ENCODE assay signal across 8 cellular contexts in genomic region chr16:4694664-4695451, GRCh38. TPM values are rescaled to one million over a fixed set of nuclear protein-coding genes. Genes with fewer than 3 reads are reported as not detected.
DNase-seq lines count a peak whose midpoint lies in the region; ATAC-seq, FAIRE-seq and TF ChIP-seq lines count a peak whose summit lies in the region.

No MANE protein-coding gene starts in this region.

- peaks cover 14% of the 10 kb centered on the region for H3K36me3 Mint-ChIP-seq in activated naive CD4-positive, alpha-beta T cell treated with anti-CD3 and anti-CD28 coated beads, Interleukin-2, amount 10 ng/mL, durations not matched to agents 7 days and 5 days

- no peaks in the 10 kb centered on the region for H4K20me1 ChIP-seq in HepG2 (ENCODE audit: insufficient read depth, low read length)

- H3K79me2 ChIP-seq in HepG2 (ENCODE audit: insufficient read depth, low read length), result peaks cover 3% of the 10 kb centered on the region

- TF ChIP-seq CTCF in bronchial epithelial cell (IDR thresholded peaks at IDR 0.05; ENCODE audit: insufficient read depth, low read length, severe bottlenecking) (no peak), HepG2 (CRISPR knock-in tag; IDR thresholded peaks at IDR 0.05) (peak; percentile 37)

- no peaks in the 10 kb centered on the region for H3K27me3 Mint-ChIP-seq in activated naive CD4-positive, alpha-beta T cell treated with anti-CD3 and anti-CD28 coated beads, Interleukin-2, amount 10 ng/mL, durations not matched to agents 7 days and 5 days

- TF ChIP-seq EP300 in HepG2 (IDR thresholded peaks at IDR 0.05; ENCODE audit: low read depth in 2 of 2, low read length in 2 of 2) (no peak), HepG2 (CRISPR knock-in tag; IDR thresholded peaks at IDR 0.05; ENCODE audit: borderline replicate concordance) (no peak)

- in situ Hi-C loops in HepG2 (cut with HindIII; ENCODE audit: extremely low pct_ligation_motif_present, low pct_unique_long_range_greater_than_20kb), result no loop called here

- peak overlapping the region; percentile 49 for H3K27ac Mint-ChIP-seq in activated naive CD4-positive, alpha-beta T cell treated with anti-CD3 and anti-CD28 coated beads, Interleukin-2, amount 10 ng/mL, durations not matched to agents 7 days and 5 days

- peaks cover 22% of the 10 kb centered on the region for H3K36me3 ChIP-seq in bronchial epithelial cell (ENCODE audit: control insufficient read depth, insufficient read depth, low read length)
- peaks cover 15 to 34% of the 10 kb centered on the region in 2 experiments for H3K36me3 ChIP-seq in HepG2 (replicated peaks in 1 of 2; ENCODE audit: control insufficient read depth in 1 of 2, insufficient read depth in 2 of 2, low read length in 2 of 2)

- H3K4me1 Mint-ChIP-seq in activated naive CD4-positive, alpha-beta T cell treated with anti-CD3 and anti-CD28 coated beads, Interleukin-2, amount 10 ng/mL, durations not matched to agents 7 days and 5 days, result peaks cover 23% of the 10 kb centered on the region

- no peak for TF ChIP-seq RAD21 in HepG2 (CRISPR knock-in tag; IDR thresholded peaks at IDR 0.05)

- H3K4me2 ChIP-seq in HepG2 (ENCODE audit: low read depth, low read length), result peak overlapping the region; percentile 79

- H3K9me3 ChIP-seq in HepG2 (ENCODE audit: low read length), result no peaks in the 10 kb centered on the region

- CTCF ChIA-PET in activated naive CD4-positive, alpha-beta T cell treated with anti-CD3 and anti-CD28 coated beads, Interleukin-2, amount 10 ng/mL, durations not matched to agents 7 days and 5 days (lab: Charles Lee), result interaction anchor here (0.6 to 1.6 kb wide), 4 partner anchors 36 to 261 kb away, joined by 3 to 5 read pairs (median 4); partner anchors contain the start of genes ANKS3 and DNAAF8
- CTCF ChIA-PET in HepG2 (lab: Yijun Ruan, JAX; ENCODE audit: low intra/inter-chr PET ratio, low total read pairs), result no interaction called here

- H3K4me3 Mint-ChIP-seq in activated naive CD4-positive, alpha-beta T cell treated with anti-CD3 and anti-CD28 coated beads, Interleukin-2, amount 10 ng/mL, durations not matched to agents 7 days and 5 days, result peak overlapping the region; percentile 81

- FAIRE-seq in bronchial epithelial cell (lab: Jason Lieb, UNC) (no peak), HepG2 (lab: Jason Lieb, UNC) (no peak)

- TSS peak; percentile 39 for BruUV-seq in HepG2 (replicated peaks; lab: Mats Ljungman, UMichigan)

- H3K27ac ChIP-seq in HepG2 (ENCODE audit: extremely low read length, insufficient read depth, low read length), result no peak overlapping the region

- peak overlapping the region; percentile 92 for H3K4me3 ChIP-seq in bronchial epithelial cell (ENCODE audit: low read depth, low read length)
- H3K4me3 ChIP-seq in HepG2 (replicated peaks in 1 of 3; ENCODE audit: insufficient read depth in 1 of 3, low read depth in 2 of 3, low read length in 3 of 3), result peak overlapping the region; percentile 73 to 96 (median 80); a peak in 5 of 6 replicates

- peak; percentile 21 for DNase-seq in activated naive CD4-positive, alpha-beta T cell treated with anti-CD3 and anti-CD28 coated beads, Interleukin-2, amount 10 ng/mL, durations not matched to agents 7 days and 5 days
- DNase-seq in activated naive CD4-positive, alpha-beta T cell treated with anti-CD3 and anti-CD28 coated beads, Interleukin-2, amount 50 U/mL, for 16 hours, result no peak
- DNase-seq in bronchial epithelial cell (ENCODE audit: low read depth) (no peak), HepG2 (ENCODE audit: low spot score) (no peak), ureter (ENCODE audit: low spot score) (peak; percentile 46), NCI-H1105 (lab: John Stamatoyannopoulos, UW) (no peak), SKM-1 (lab: John Stamatoyannopoulos, UW; ENCODE audit: unreplicated experiment) (no peak), kidney tubule cell (ENCODE audit: low spot score) (no peak)

- H2AFZ ChIP-seq in HepG2 (ENCODE audit: low read length), result no peak overlapping the region

- H3K9me3 Mint-ChIP-seq in activated naive CD4-positive, alpha-beta T cell treated with anti-CD3 and anti-CD28 coated beads, Interleukin-2, amount 10 ng/mL, durations not matched to agents 7 days and 5 days, result no peaks in the 10 kb centered on the region

- H3K4me1 ChIP-seq in HepG2 (ENCODE audit: insufficient read depth, low read length), result peaks cover 38% of the 10 kb centered on the region

- no peak overlapping the region; the same call in 1 of the 2 replicates for H3K9ac ChIP-seq in HepG2 (ENCODE audit: insufficient read depth, low read depth, low read length)

- intact Hi-C loops in HepG2 (cut with micrococcal nuclease; ENCODE audit: unreplicated experiment), result no loop called here

- ATAC-seq in HepG2, result no peak

- H3K27me3 ChIP-seq in bronchial epithelial cell (ENCODE audit: control insufficient read depth, insufficient read depth, low read length), result no peaks in the 10 kb centered on the region
- no peaks in the 10 kb centered on the region for H3K27me3 ChIP-seq in HepG2 (ENCODE audit: control insufficient read depth in 1 of 2, insufficient read depth in 2 of 2, low read length in 2 of 2)

- WGBS in HepG2 (ENCODE audit: low lambda C conversion rate), result 73% methylated on average over 15 of the region's 25 CpGs

- POLR2A ChIA-PET in HepG2 (lab: Yijun Ruan, JAX), result interaction anchor here (0.8 to 2.1 kb wide), 6 partner anchors 7 to 263 kb away, joined by 3 to 8 read pairs (median 6); partner anchors contain the start of genes ANKS3, DNAAF8 and SEC14L5

- TF ChIP-seq POLR2A in HepG2 (IDR thresholded peaks at IDR 0.05; ENCODE audit: insufficient read depth in 1 of 2, low read depth in 2 of 2, low read length in 2 of 2), result peak in 1 of 2 experiments; percentile 33; a peak in 1 of 4 replicates

RNA-seq across cellular contexts. Expression of gene NUDT16L1, which starts 1.5 kb away (rescaled TPM):
- total RNA-seq in bronchial epithelial cell (21.1 and 34.8 TPM in 2 replicates), HepG2 (2016; rRNA removed; fragmentation: Illumina TruSeq; extraction: Trizol) (40.5 and 41.0 TPM in 2 replicates), ureter (33.1 TPM)
- total RNA-seq in HepG2 (2016; cell fraction: cytosol; rRNA removed; fragmentation: Illumina TruSeq; extraction: Trizol; ENCODE audit: low read depth), result 10.3 and 11.1 TPM in 2 replicates
- total RNA-seq in HepG2 (2016; cell fraction: insoluble cytoplasmic fraction; rRNA removed; fragmentation: Illumina TruSeq; extraction: Trizol), result 42.6 and 42.7 TPM in 2 replicates
- 18.6 and 20.4 TPM in 2 replicates for total RNA-seq in HepG2 (2016; cell fraction: membrane; rRNA removed; fragmentation: Illumina TruSeq; extraction: Trizol)
- total RNA-seq in HepG2 (2016; cell fraction: nucleus; rRNA removed; fragmentation: Illumina TruSeq; extraction: Trizol), result 16.9 and 17.3 TPM in 2 replicates
- polyA plus RNA-seq in HepG2 (2011; rRNA removed), result 28.0 and 28.9 TPM in 2 replicates
- 27.9 and 47.5 TPM in 2 replicates for polyA plus RNA-seq in HepG2 (2011; cell fraction: cytosol; rRNA removed)
- polyA plus RNA-seq in HepG2 (2011; cell fraction: nucleus; rRNA removed), result 33.3 and 34.9 TPM in 2 replicates
- polyA plus RNA-seq in HepG2 (2012), result 17.6 and 17.9 TPM in 2 replicates
- 13.1 and 13.9 TPM in 2 replicates for polyA plus RNA-seq in HepG2 (2016; cell fraction: cytosol; fragmentation: Illumina TruSeq; extraction: Trizol; ENCODE audit: low read depth)
- polyA plus RNA-seq in HepG2 (2016; cell fraction: insoluble cytoplasmic fraction; fragmentation: Illumina TruSeq; extraction: Trizol; ENCODE audit: low read depth), result 49.7 and 50.3 TPM in 2 replicates
- 15.2 and 17.7 TPM in 2 replicates for polyA plus RNA-seq in HepG2 (2016; cell fraction: membrane; fragmentation: Illumina TruSeq; extraction: Trizol; ENCODE audit: low read depth)
- 32.3 and 35.4 TPM in 2 replicates for polyA plus RNA-seq in HepG2 (2016; cell fraction: nucleus; fragmentation: Illumina TruSeq; extraction: Trizol; ENCODE audit: insufficient read depth, low read depth)
- 14.3 and 41.1 TPM in 2 replicates for polyA minus RNA-seq in HepG2 (2011; rRNA and poly(A)+ RNA removed; ENCODE audit: low replicate concordance)
- polyA minus RNA-seq in HepG2 (2011; cell fraction: cytosol; rRNA and poly(A)+ RNA removed), result 8.9 and 10.9 TPM in 2 replicates
- polyA minus RNA-seq in HepG2 (2011; cell fraction: nucleus; rRNA and poly(A)+ RNA removed), result 10.6 and 11.6 TPM in 2 replicates

RNA-seq across cellular contexts. Expression of gene ANKS3, which starts 39.2 kb away (rescaled TPM):
- 13.3 and 16.8 TPM in 2 replicates for total RNA-seq in bronchial epithelial cell
- total RNA-seq in HepG2 (2016; rRNA removed; fragmentation: Illumina TruSeq; extraction: Trizol), result 6.6 and 15.9 TPM in 2 replicates
- total RNA-seq in HepG2 (2016; cell fraction: cytosol; rRNA removed; fragmentation: Illumina TruSeq; extraction: Trizol; ENCODE audit: low read depth), result 34.4 and 34.9 TPM in 2 replicates
- 6.2 and 13.8 TPM in 2 replicates for total RNA-seq in HepG2 (2016; cell fraction: insoluble cytoplasmic fraction; rRNA removed; fragmentation: Illumina TruSeq; extraction: Trizol)
- 29.2 and 30.9 TPM in 2 replicates for total RNA-seq in HepG2 (2016; cell fraction: membrane; rRNA removed; fragmentation: Illumina TruSeq; extraction: Trizol)
- total RNA-seq in HepG2 (2016; cell fraction: nucleus; rRNA removed; fragmentation: Illumina TruSeq; extraction: Trizol), result 17.3 and 17.4 TPM in 2 replicates
- 11.4 and 14.4 TPM in 2 replicates for polyA plus RNA-seq in HepG2 (2011; rRNA removed)
- 5.8 and 7.5 TPM in 2 replicates for polyA plus RNA-seq in HepG2 (2011; cell fraction: cytosol; rRNA removed)
- polyA plus RNA-seq in HepG2 (2011; cell fraction: nucleus; rRNA removed), result 58.0 and 68.7 TPM in 2 replicates
- 6.3 and 7.6 TPM in 2 replicates for polyA plus RNA-seq in HepG2 (2012)
- polyA plus RNA-seq in HepG2 (2016; cell fraction: cytosol; fragmentation: Illumina TruSeq; extraction: Trizol; ENCODE audit: low read depth), result 2.4 and 2.5 TPM in 2 replicates
- polyA plus RNA-seq in HepG2 (2016; cell fraction: insoluble cytoplasmic fraction; fragmentation: Illumina TruSeq; extraction: Trizol; ENCODE audit: low read depth), result 3.9 and 5.0 TPM in 2 replicates
- 3.0 and 4.2 TPM in 2 replicates for polyA plus RNA-seq in HepG2 (2016; cell fraction: membrane; fragmentation: Illumina TruSeq; extraction: Trizol; ENCODE audit: low read depth)
- polyA plus RNA-seq in HepG2 (2016; cell fraction: nucleus; fragmentation: Illumina TruSeq; extraction: Trizol; ENCODE audit: insufficient read depth, low read depth), result 32.9 and 37.2 TPM in 2 replicates
- 23.8 and 32.8 TPM in 2 replicates for polyA minus RNA-seq in HepG2 (2011; rRNA and poly(A)+ RNA removed; ENCODE audit: low replicate concordance)
- polyA minus RNA-seq in HepG2 (2011; cell fraction: cytosol; rRNA and poly(A)+ RNA removed), result 3.9 and 4.8 TPM in 2 replicates
- polyA minus RNA-seq in HepG2 (2011; cell fraction: nucleus; rRNA and poly(A)+ RNA removed), result 25.6 and 28.0 TPM in 2 replicates
- total RNA-seq in ureter, result 35.3 TPM

RNA-seq across cellular contexts. Expression of gene DNAAF8, which starts 39.5 kb away (rescaled TPM):
- total RNA-seq in bronchial epithelial cell (under 0.01 and 0.26 TPM in 2 replicates), HepG2 (2016; rRNA removed; fragmentation: Illumina TruSeq; extraction: Trizol) (0.38 and 0.44 TPM in 2 replicates), ureter (0.91 TPM)
- total RNA-seq in HepG2 (2016; cell fraction: cytosol; rRNA removed; fragmentation: Illumina TruSeq; extraction: Trizol; ENCODE audit: low read depth), result 0.44 and 0.81 TPM in 2 replicates
- 0.15 TPM in 1 of 2 replicates, not detected in the other for total RNA-seq in HepG2 (2016; cell fraction: insoluble cytoplasmic fraction; rRNA removed; fragmentation: Illumina TruSeq; extraction: Trizol)
- total RNA-seq in HepG2 (2016; cell fraction: membrane; rRNA removed; fragmentation: Illumina TruSeq; extraction: Trizol), result 0.14 and 0.65 TPM in 2 replicates
- total RNA-seq in HepG2 (2016; cell fraction: nucleus; rRNA removed; fragmentation: Illumina TruSeq; extraction: Trizol), result 0.31 TPM in 1 of 2 replicates, not detected in the other
- 0.27 TPM in 1 of 2 replicates, not detected in the other for polyA plus RNA-seq in HepG2 (2011; rRNA removed)
- polyA plus RNA-seq in HepG2 (2011; cell fraction: cytosol; rRNA removed), result 0.03 and 0.16 TPM in 2 replicates
- polyA plus RNA-seq in HepG2 (2011; cell fraction: nucleus; rRNA removed), result not detected in 2 replicates
- 0.12 and 0.21 TPM in 2 replicates for polyA plus RNA-seq in HepG2 (2012)
- 0.15 and 0.24 TPM in 2 replicates for polyA plus RNA-seq in HepG2 (2016; cell fraction: cytosol; fragmentation: Illumina TruSeq; extraction: Trizol; ENCODE audit: low read depth)
- 0.34 and 0.57 TPM in 2 replicates for polyA plus RNA-seq in HepG2 (2016; cell fraction: insoluble cytoplasmic fraction; fragmentation: Illumina TruSeq; extraction: Trizol; ENCODE audit: low read depth)
- polyA plus RNA-seq in HepG2 (2016; cell fraction: membrane; fragmentation: Illumina TruSeq; extraction: Trizol; ENCODE audit: low read depth), result 0.17 and 0.40 TPM in 2 replicates
- not detected in 2 replicates for polyA plus RNA-seq in HepG2 (2016; cell fraction: nucleus; fragmentation: Illumina TruSeq; extraction: Trizol; ENCODE audit: insufficient read depth, low read depth)
- polyA minus RNA-seq in HepG2 (2011; rRNA and poly(A)+ RNA removed; ENCODE audit: low replicate concordance), result 0.70 TPM in 1 of 2 replicates, not detected in the other
- polyA minus RNA-seq in HepG2 (2011; cell fraction: cytosol; rRNA and poly(A)+ RNA removed), result not detected in 2 replicates
- 0.50 TPM in 1 of 2 replicates, not detected in the other for polyA minus RNA-seq in HepG2 (2011; cell fraction: nucleus; rRNA and poly(A)+ RNA removed)

Comparison
In these comparisons a context has a peak if more than half of its experiments do, and no peak if none do; other contexts are left out.
1. DNase-seq: peak in activated naive CD4-positive, alpha-beta T cell treated with anti-CD3 and anti-CD28 coated beads, Interleukin-2, amount 10 ng/mL, durations not matched to agents 7 days and 5 days (single experiment) and ureter (single experiment); none in activated naive CD4-positive, alpha-beta T cell treated with anti-CD3 and anti-CD28 coated beads, Interleukin-2, amount 50 U/mL, for 16 hours (single experiment), bronchial epithelial cell (single experiment), HepG2 (single experiment), NCI-H1105 (single experiment), SKM-1 (single experiment) and kidney tubule cell (single experiment).